ENCODE assay signal across 15 cellular contexts in the genomic region with DNA sequence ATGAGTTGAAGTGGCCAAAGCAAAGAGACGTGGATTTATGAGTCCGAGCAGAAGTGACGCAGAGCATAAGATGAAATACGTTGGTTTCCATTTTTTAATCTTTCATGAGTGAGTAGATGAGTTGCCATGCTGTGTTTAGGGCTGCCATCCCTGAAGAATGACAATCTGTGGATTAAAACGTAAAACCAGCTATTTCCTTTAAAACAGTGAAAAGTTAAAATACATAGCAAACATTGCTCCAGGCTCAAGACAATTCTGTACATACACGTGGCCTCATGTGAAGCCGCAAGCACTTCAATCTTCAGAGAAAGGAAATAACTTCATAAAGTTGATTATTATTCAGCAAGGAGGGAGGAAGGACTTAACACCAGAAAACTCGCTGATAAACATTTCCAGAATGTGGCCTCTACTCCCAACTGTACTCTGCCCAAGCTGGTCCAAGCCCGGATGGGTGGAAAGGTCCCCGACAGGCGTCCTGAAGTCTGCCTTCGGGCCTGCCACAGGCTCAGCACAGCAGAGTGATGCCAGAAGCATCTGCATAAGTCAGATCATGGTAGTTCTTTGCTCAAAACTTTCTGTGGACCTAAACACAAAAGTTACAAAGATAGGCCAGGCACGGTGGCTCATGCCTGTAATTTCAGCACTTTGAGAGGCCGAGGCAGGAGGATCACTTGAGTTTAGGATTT. TPM values are rescaled to one million over a fixed set of nuclear protein-coding genes. Genes with fewer than 3 reads are reported as not detected.
DNase-seq lines count a peak whose midpoint lies in the region; ATAC-seq, FAIRE-seq and TF ChIP-seq lines count a peak whose summit lies in the region.
"Had no signal": no experiment of that assay in that cellular context is flagged by ENCODE, and none has a peak within 500 bp of the region (broad histone marks: within the 10 kb centered on the region; RNA-seq: fewer than 3 reads in every experiment).

No MANE protein-coding gene starts in this region.

- ATAC-seq in GM23338 (peak; percentile 24; the same call in 1 of the 3 replicates), HepG2 (peak; percentile 77), esophagus mucosa (no peak)
- ATAC-seq: A549 had no signal

- H3K4me3 ChIP-seq in GM23338 (no peak overlapping the region), SK-N-MC (peak overlapping the region; percentile 21), HepG2 (replicated peaks in 1 of 3; ENCODE audit: insufficient read depth in 1 of 3, low read depth in 2 of 3, low read length in 3 of 3) (no peak overlapping the region), endodermal cell (ENCODE audit: low read length) (no peak overlapping the region)
- H3K4me3 ChIP-seq: A549, GM23248 had no signal

- no peaks in the 10 kb centered on the region for H3K36me3 ChIP-seq in GM23338 (ENCODE audit: insufficient read depth)
- H3K36me3 ChIP-seq in SK-N-MC (ENCODE audit: insufficient read depth, low read length): no peaks in the 10 kb centered on the region
- no peaks in the 10 kb centered on the region for H3K36me3 ChIP-seq in HepG2 (replicated peaks in 1 of 2; ENCODE audit: control insufficient read depth in 1 of 2, insufficient read depth in 2 of 2, low read length in 2 of 2)
- H3K36me3 ChIP-seq in endodermal cell (ENCODE audit: control insufficient read depth, insufficient read depth, low read length): no peaks in the 10 kb centered on the region

- H3K27ac ChIP-seq in GM23338 (ENCODE audit: low read depth): no peak overlapping the region
- H3K27ac ChIP-seq in SK-N-MC: peak overlapping the region; percentile 8; the same call in 1 of the 2 replicates
- H3K27ac ChIP-seq in HepG2 (ENCODE audit: extremely low read length, insufficient read depth, low read length): no peak overlapping the region
- H3K27ac ChIP-seq in endodermal cell (ENCODE audit: low read depth, low read length): no peak overlapping the region
- H3K27ac ChIP-seq: A549, GM23248 had no signal

- H4K20me1 ChIP-seq in GM23338 (replicated peaks; ENCODE audit: insufficient read depth): no peaks in the 10 kb centered on the region
- H4K20me1 ChIP-seq in HepG2 (ENCODE audit: insufficient read depth, low read length): no peaks in the 10 kb centered on the region

- intact Hi-C loops in HepG2 (cut with micrococcal nuclease; ENCODE audit: unreplicated experiment): no loop called here

- no peak for FAIRE-seq in HepG2 (lab: Jason Lieb, UNC)
- FAIRE-seq: A549 had no signal

- BruUV-seq in HepG2 (replicated peaks; lab: Mats Ljungman, UMichigan): no TSS peak

- no peaks in the 10 kb centered on the region for H3K9me3 ChIP-seq in SK-N-MC (ENCODE audit: low read depth, low read length)
- no peaks in the 10 kb centered on the region for H3K9me3 ChIP-seq in HepG2 (ENCODE audit: low read length)
- no peaks in the 10 kb centered on the region for H3K9me3 ChIP-seq in endodermal cell (ENCODE audit: control insufficient read depth, low read length)
- H3K9me3 ChIP-seq: A549 had no signal

- H3K4me2 ChIP-seq in GM23338 (no peak overlapping the region), HepG2 (ENCODE audit: low read depth, low read length) (no peak overlapping the region)
- H3K4me2 ChIP-seq: A549 had no signal

- WGBS in HepG2 (ENCODE audit: low lambda C conversion rate): 42% methylated on average over 13 of the region's 14 CpGs
- 87 to 94% methylated on average over 14 of the region's 14 CpGs for WGBS in endodermal cell (ENCODE audit: insufficient coverage in 1 of 2, insufficient read length in 1 of 2), 2 experiments

- no peaks in the 10 kb centered on the region for H3K9me2 ChIP-seq in GM23338 (ENCODE audit: insufficient read depth)

- H3K9ac ChIP-seq in SK-N-MC (ENCODE audit: insufficient read length): no peak overlapping the region
- H3K9ac ChIP-seq in HepG2 (ENCODE audit: insufficient read depth, low read depth, low read length): no peak overlapping the region
- H3K9ac ChIP-seq in endodermal cell (ENCODE audit: extremely low read depth, low read length, poor library complexity, severe bottlenecking): no peak overlapping the region
- H3K9ac ChIP-seq: GM23248 had no signal

- no peak overlapping the region for H3K4me3 Mint-ChIP-seq in GM23338
- H3K4me3 Mint-ChIP-seq in endodermal cell: no peak overlapping the region
- H3K4me3 Mint-ChIP-seq: CD8-positive, alpha-beta memory T cell; IgD-negative memory B cell had no signal

- CTCF ChIA-PET in HepG2 (lab: Yijun Ruan, JAX; ENCODE audit: low intra/inter-chr PET ratio, low total read pairs) (no interaction called here), GM10248 (lab: Yijun Ruan, JAX) (no interaction called here)

- TF ChIP-seq EP300 in HepG2 (IDR thresholded peaks at IDR 0.05; ENCODE audit: low read depth in 2 of 2, low read length in 2 of 2): no peak
- TF ChIP-seq EP300 in HepG2 (CRISPR knock-in tag; IDR thresholded peaks at IDR 0.05; ENCODE audit: borderline replicate concordance): no peak

- no peaks in the 10 kb centered on the region for H3F3A ChIP-seq in GM23338 (replicated peaks; ENCODE audit: low read depth)

- 0 out of 2 replicates have a peak overlapping the region, but pooled peaks have one; percentile 38 for H2AFZ ChIP-seq in GM23338
- no peak overlapping the region for H2AFZ ChIP-seq in HepG2 (ENCODE audit: low read length)
- H2AFZ ChIP-seq: GM23248 had no signal

- H3K27ac Mint-ChIP-seq in GM23338 (no peak overlapping the region), endodermal cell (no peak overlapping the region)
- H3K27ac Mint-ChIP-seq: CD8-positive, alpha-beta memory T cell; IgD-negative memory B cell had no signal

- no peaks in the 10 kb centered on the region for H3K4me1 ChIP-seq in GM23338 (ENCODE audit: insufficient read depth)
- peaks cover 27% of the 10 kb centered on the region; the same call in 1 of the 2 replicates for H3K4me1 ChIP-seq in HepG2 (ENCODE audit: insufficient read depth, low read length)
- no peaks in the 10 kb centered on the region for H3K4me1 ChIP-seq in endodermal cell (ENCODE audit: control insufficient read depth, insufficient read depth, low read length)
- H3K4me1 ChIP-seq: A549 had no signal

- POLR2A ChIA-PET in HepG2 (lab: Yijun Ruan, JAX) (no interaction called here), GM10248 (lab: Yijun Ruan, JAX) (no interaction called here)

- H3K4me1 Mint-ChIP-seq in GM23338 (peaks cover 13% of the 10 kb centered on the region), endodermal cell (peaks cover 33% of the 10 kb centered on the region)

- no peaks in the 10 kb centered on the region for H3K9me3 Mint-ChIP-seq in GM23338
- H3K9me3 Mint-ChIP-seq in endodermal cell: no peaks in the 10 kb centered on the region
- H3K9me3 Mint-ChIP-seq: CD8-positive, alpha-beta memory T cell; IgD-negative memory B cell had no signal

- in situ Hi-C loops in HepG2 (cut with HindIII; ENCODE audit: extremely low pct_ligation_motif_present, low pct_unique_long_range_greater_than_20kb): loop anchor here (25.0 kb wide), 1 partner anchor 191 kb away; no protein-coding TSS in a partner anchor

- H3K27me3 ChIP-seq in GM23338 (ENCODE audit: insufficient read depth): no peaks in the 10 kb centered on the region
- H3K27me3 ChIP-seq in HepG2 (ENCODE audit: control insufficient read depth in 1 of 2, insufficient read depth in 2 of 2, low read length in 2 of 2): peaks cover 0 to 11% of the 10 kb centered on the region in 2 experiments; a peak in 2 of 5 replicates
- peaks cover 77% of the 10 kb centered on the region for H3K27me3 ChIP-seq in endodermal cell (ENCODE audit: control insufficient read depth, insufficient read depth, low read length, poor library complexity, severe bottlenecking)

- DNase-seq in GM23338 (ENCODE audit: low spot score) (no peak), SK-N-MC (ENCODE audit: low read depth, low spot score) (peak; percentile 91), HepG2 (ENCODE audit: low spot score) (no peak), GM10248 (ENCODE audit: extremely low spot score) (no peak), endodermal cell (no peak)
- DNase-seq: CD8-positive, alpha-beta memory T cell; DMS53; GF-D8; GM23248; H7 had no signal

- no peak for TF ChIP-seq RAD21 in HepG2 (CRISPR knock-in tag; IDR thresholded peaks at IDR 0.05)

- H3K36me3 Mint-ChIP-seq in GM23338 (ENCODE audit: low read depth) (no peaks in the 10 kb centered on the region), endodermal cell (ENCODE audit: low read depth) (no peaks in the 10 kb centered on the region)
- H3K36me3 Mint-ChIP-seq: CD8-positive, alpha-beta memory T cell; IgD-negative memory B cell had no signal

- TF ChIP-seq CTCF in GM23338 (conservative IDR thresholded peaks at IDR 0.05; ENCODE audit: low read depth in 2 of 2) (no peak), HepG2 (CRISPR knock-in tag; IDR thresholded peaks at IDR 0.05) (no peak), GM10248 (IDR thresholded peaks at IDR 0.05; ENCODE audit: control extremely low read depth, extremely low read depth, low read depth, missing control alignments) (no peak), endodermal cell (conservative IDR thresholded peaks at IDR 0.05) (no peak)

- no peaks in the 10 kb centered on the region for H3K79me2 ChIP-seq in GM23338 (replicated peaks; ENCODE audit: insufficient read depth)
- no peaks in the 10 kb centered on the region for H3K79me2 ChIP-seq in HepG2 (ENCODE audit: insufficient read depth, low read length)

- peaks cover 6% of the 10 kb centered on the region for H3K27me3 Mint-ChIP-seq in GM23338 (ENCODE audit: insufficient read depth, low read depth, poor library complexity)
- peaks cover 70% of the 10 kb centered on the region for H3K27me3 Mint-ChIP-seq in endodermal cell (ENCODE audit: insufficient read depth)

- no peak for TF ChIP-seq POLR2A in HepG2 (IDR thresholded peaks at IDR 0.05; ENCODE audit: insufficient read depth in 1 of 2, low read depth in 2 of 2, low read length in 2 of 2)

RNA-seq across cellular contexts. Expression of a gene that starts 0.6 kb away (rescaled TPM):
- not detected in 2 replicates for total RNA-seq in GM23338 (2014; rRNA removed; shearing (Covaris generic))
- polyA plus RNA-seq in GM23338 (2016; fragmentation: Nextera tagmentation; extraction: Ambion mirVana): not detected in 2 replicates
- not detected in 2 replicates for total RNA-seq in HepG2 (2016; rRNA removed; fragmentation: Illumina TruSeq; extraction: Trizol)
- not detected in 2 replicates for total RNA-seq in HepG2 (2016; cell fraction: cytosol; rRNA removed; fragmentation: Illumina TruSeq; extraction: Trizol; ENCODE audit: low read depth)
- not detected in 2 replicates for total RNA-seq in HepG2 (2016; cell fraction: insoluble cytoplasmic fraction; rRNA removed; fragmentation: Illumina TruSeq; extraction: Trizol)
- total RNA-seq in HepG2 (2016; cell fraction: membrane; rRNA removed; fragmentation: Illumina TruSeq; extraction: Trizol): not detected in 2 replicates
- not detected in 2 replicates for total RNA-seq in HepG2 (2016; cell fraction: nucleus; rRNA removed; fragmentation: Illumina TruSeq; extraction: Trizol)
- not detected in 2 replicates for polyA plus RNA-seq in HepG2 (2011; rRNA removed)
- not detected in 2 replicates for polyA plus RNA-seq in HepG2 (2011; cell fraction: cytosol; rRNA removed)
- not detected in 2 replicates for polyA plus RNA-seq in HepG2 (2011; cell fraction: nucleus; rRNA removed)
- not detected in 2 replicates for polyA plus RNA-seq in HepG2 (2012)
- not detected in 2 replicates for polyA plus RNA-seq in HepG2 (2016; cell fraction: cytosol; fragmentation: Illumina TruSeq; extraction: Trizol; ENCODE audit: low read depth)
- polyA plus RNA-seq in HepG2 (2016; cell fraction: insoluble cytoplasmic fraction; fragmentation: Illumina TruSeq; extraction: Trizol; ENCODE audit: low read depth): not detected in 2 replicates
- polyA plus RNA-seq in HepG2 (2016; cell fraction: membrane; fragmentation: Illumina TruSeq; extraction: Trizol; ENCODE audit: low read depth): not detected in 2 replicates
- polyA plus RNA-seq in HepG2 (2016; cell fraction: nucleus; fragmentation: Illumina TruSeq; extraction: Trizol; ENCODE audit: insufficient read depth, low read depth): not detected in 2 replicates
- polyA minus RNA-seq in HepG2 (2011; rRNA and poly(A)+ RNA removed; ENCODE audit: low replicate concordance): not detected in 2 replicates
- not detected in 2 replicates for polyA minus RNA-seq in HepG2 (2011; cell fraction: cytosol; rRNA and poly(A)+ RNA removed)
- not detected in 2 replicates for polyA minus RNA-seq in HepG2 (2011; cell fraction: nucleus; rRNA and poly(A)+ RNA removed)
- total RNA-seq in esophagus mucosa: not detected
- total RNA-seq in endodermal cell: not detected
- polyA plus RNA-seq in endodermal cell (2013, experiment 1 of 2): not detected
- not detected for polyA plus RNA-seq in endodermal cell (2013, experiment 2 of 2)
- total RNA-seq: GM23248, HT-29 had no signal
- polyA plus RNA-seq: A549, BJ, GM23248, IgD-negative memory B cell had no signal
